8 cellular contexts compared by ENCODE assay signal in the genomic region with DNA sequence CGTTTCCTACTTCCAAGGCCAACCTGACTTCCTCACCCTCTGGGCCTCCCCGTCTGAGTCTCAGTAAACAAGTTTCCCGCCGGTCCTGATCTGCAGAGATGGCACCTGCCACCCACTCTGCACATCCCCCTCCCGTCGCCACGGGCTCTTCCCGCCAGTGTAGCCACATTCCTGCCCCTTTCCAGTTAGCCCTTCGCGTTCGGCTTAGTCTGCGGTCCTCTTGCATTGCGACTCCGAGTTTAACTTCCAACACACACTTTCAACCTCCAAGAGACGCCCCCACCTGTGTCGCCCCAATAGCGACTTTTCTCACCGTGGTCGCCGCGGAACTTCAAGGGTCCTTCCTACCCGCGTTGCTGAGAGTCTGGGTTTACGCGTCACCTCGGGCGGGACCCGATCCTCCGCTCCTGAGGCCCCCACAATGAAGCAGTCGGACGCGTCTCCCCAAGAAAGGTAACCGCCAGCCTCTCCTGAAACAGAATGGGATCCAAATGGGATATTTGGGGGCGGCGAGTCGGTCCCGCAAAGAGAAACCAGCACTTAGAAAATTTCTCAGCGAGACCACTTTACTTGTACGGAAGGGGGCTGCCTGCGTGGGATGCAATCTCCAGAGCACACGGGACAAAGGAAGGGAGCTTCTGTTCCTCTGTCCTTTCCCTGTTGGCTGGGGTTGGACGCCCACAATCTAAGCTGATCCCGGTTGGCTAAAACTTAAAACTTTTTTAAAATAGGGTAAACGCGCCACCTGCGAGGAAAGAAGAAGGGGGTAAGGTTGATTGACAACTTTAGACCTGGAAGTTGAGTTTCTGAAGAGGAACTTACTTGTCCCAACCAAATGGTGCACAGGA.
DNase-seq lines count a peak whose midpoint lies in the region.

No MANE protein-coding gene starts in this region.

- no peaks in the 10 kb centered on the region for H3K9me3 Mint-ChIP-seq in T-helper 1 cell treated with Interleukin-12 subunit alpha and Interleukin-12 subunit beta and Interleukin-4 antibody, amounts not matched to agents 30 μg/mL and 1 μg/mL, for 36 hours
- no peaks in the 10 kb centered on the region for H3K9me3 Mint-ChIP-seq in dendritic cell treated with granulocyte-macrophage colony-stimulating factor and Interleukin-4, amounts not matched to agents 40 ng/mL and 50 ng/mL, for 4 days

- H3K4me3 Mint-ChIP-seq in T-helper 1 cell treated with Interleukin-12 subunit alpha and Interleukin-12 subunit beta and Interleukin-4 antibody, amounts not matched to agents 30 μg/mL and 1 μg/mL, for 36 hours: peak overlapping the region; percentile 87
- H3K4me3 Mint-ChIP-seq in dendritic cell treated with granulocyte-macrophage colony-stimulating factor and Interleukin-4, amounts not matched to agents 40 ng/mL and 50 ng/mL, for 4 days: peak overlapping the region; percentile 86

- no peaks in the 10 kb centered on the region for H3K27me3 Mint-ChIP-seq in T-helper 1 cell treated with Interleukin-12 subunit alpha and Interleukin-12 subunit beta and Interleukin-4 antibody, amounts not matched to agents 30 μg/mL and 1 μg/mL, for 36 hours (ENCODE audit: low read depth)
- H3K27me3 Mint-ChIP-seq in dendritic cell treated with granulocyte-macrophage colony-stimulating factor and Interleukin-4, amounts not matched to agents 40 ng/mL and 50 ng/mL, for 4 days: no peaks in the 10 kb centered on the region

- H3K27ac Mint-ChIP-seq in T-helper 1 cell treated with Interleukin-12 subunit alpha and Interleukin-12 subunit beta and Interleukin-4 antibody, amounts not matched to agents 30 μg/mL and 1 μg/mL, for 36 hours: peak overlapping the region; percentile 97
- H3K27ac Mint-ChIP-seq in dendritic cell treated with granulocyte-macrophage colony-stimulating factor and Interleukin-4, amounts not matched to agents 40 ng/mL and 50 ng/mL, for 4 days: peak overlapping the region; percentile 95

- H3K9ac ChIP-seq in subcutaneous abdominal adipose tissue (ENCODE audit: low read length in 5 of 5): peak overlapping the region in 4 of 5 donors; percentile 23 to 70 (median 68)

- peak overlapping the region; percentile 59 to 92 (median 70) for H3K4me3 ChIP-seq in subcutaneous abdominal adipose tissue (ENCODE audit: low read depth in 1 of 5, low read length in 5 of 5)

- H3K27ac ChIP-seq in subcutaneous abdominal adipose tissue (ENCODE audit: low read depth, low read length): peak overlapping the region; percentile 40

- intact Hi-C loops in dendritic cell treated with granulocyte-macrophage colony-stimulating factor and Interleukin-4, amounts not matched to agents 40 ng/mL and 50 ng/mL, for 4 days (cut with micrococcal nuclease): loop anchor here (5.0 kb wide), 1 partner anchor 39 kb away; the partner anchor contains the start of gene CDC34

- H3K4me1 Mint-ChIP-seq in T-helper 1 cell treated with Interleukin-12 subunit alpha and Interleukin-12 subunit beta and Interleukin-4 antibody, amounts not matched to agents 30 μg/mL and 1 μg/mL, for 36 hours (ENCODE audit: low read depth): peaks cover 27% of the 10 kb centered on the region
- H3K4me1 Mint-ChIP-seq in dendritic cell treated with granulocyte-macrophage colony-stimulating factor and Interleukin-4, amounts not matched to agents 40 ng/mL and 50 ng/mL, for 4 days (ENCODE audit: low read depth): peaks cover 61% of the 10 kb centered on the region

- peak; percentile 32 for DNase-seq in activated T-cell treated with anti-CD3 and anti-CD28 coated beads for 24 hours (ENCODE audit: low read depth)
- no peak for DNase-seq in activated T-cell treated with anti-CD3 and anti-CD28 coated beads for 4 hours
- peak; percentile 47 for DNase-seq in NCI-H128 (lab: John Stamatoyannopoulos, UW; ENCODE audit: unreplicated experiment)
- DNase-seq in medulla oblongata (ENCODE audit: extremely low spot score): peak; percentile 41
- no peak for DNase-seq in superior temporal gyrus (ENCODE audit: extremely low spot score)

- H3K27me3 ChIP-seq in subcutaneous abdominal adipose tissue (ENCODE audit: control insufficient read depth in 5 of 5, insufficient read depth in 4 of 5, low read length in 5 of 5): no peaks in the 10 kb centered on the region

- no peaks in the 10 kb centered on the region for H3K36me3 ChIP-seq in subcutaneous abdominal adipose tissue (ENCODE audit: control insufficient read depth in 5 of 5, insufficient read depth in 5 of 5, low read length in 5 of 5)

- H3K36me3 Mint-ChIP-seq in T-helper 1 cell treated with Interleukin-12 subunit alpha and Interleukin-12 subunit beta and Interleukin-4 antibody, amounts not matched to agents 30 μg/mL and 1 μg/mL, for 36 hours (ENCODE audit: low read depth): peaks cover 1% of the 10 kb centered on the region
- peaks cover 28% of the 10 kb centered on the region for H3K36me3 Mint-ChIP-seq in dendritic cell treated with granulocyte-macrophage colony-stimulating factor and Interleukin-4, amounts not matched to agents 40 ng/mL and 50 ng/mL, for 4 days (ENCODE audit: low read depth)

- H3K4me1 ChIP-seq in subcutaneous abdominal adipose tissue (ENCODE audit: control insufficient read depth in 5 of 5, insufficient read depth in 5 of 5, low read length in 5 of 5): peaks cover 4 to 52% (median 48%) of the 10 kb centered on the region in 5 donors

- no peaks in the 10 kb centered on the region for H3K9me3 ChIP-seq in subcutaneous abdominal adipose tissue (ENCODE audit: control insufficient read depth in 5 of 5, low read length in 5 of 5)

Comparison
In these comparisons a context has a peak if more than half of its experiments do, and no peak if none do; other contexts are left out.
1. DNase-seq: peak in activated T-cell treated with anti-CD3 and anti-CD28 coated beads for 24 hours (single experiment), NCI-H128 (single experiment) and medulla oblongata (single experiment); none in activated T-cell treated with anti-CD3 and anti-CD28 coated beads for 4 hours (single experiment) and superior temporal gyrus (single experiment).